In the genomic region with DNA sequence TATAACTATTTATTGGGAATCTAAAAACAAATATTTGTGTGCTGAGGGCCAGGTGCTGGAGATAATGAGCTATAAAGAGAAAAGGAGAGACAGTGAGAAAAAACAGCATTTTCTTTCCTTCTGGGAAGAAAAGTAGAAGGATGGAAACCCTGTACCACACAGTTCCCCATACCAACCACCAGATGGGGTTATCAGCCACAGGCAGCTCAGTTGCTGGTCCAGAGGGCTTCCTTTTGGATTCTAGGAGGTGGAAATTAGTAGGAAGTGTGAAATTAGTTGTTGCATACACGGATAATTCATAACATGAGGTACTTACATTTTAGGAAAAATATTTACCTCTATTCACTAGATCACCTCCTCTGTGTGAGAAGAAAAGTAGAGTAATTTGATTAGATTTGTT, we compare ENCODE assay signal across 9 cellular contexts.
DNase-seq lines count a peak whose midpoint lies in the region; ATAC-seq and TF ChIP-seq lines count a peak whose summit lies in the region.
"Had no signal": no experiment of that assay in that cellular context is flagged by ENCODE, and none has a peak within 500 bp of the region (broad histone marks: within the 10 kb centered on the region; RNA-seq: fewer than 3 reads in every experiment).

No MANE protein-coding gene starts in this region.

- H3K27me3 ChIP-seq in dorsolateral prefrontal cortex = no peaks in the 10 kb centered on the region

- H3K4me3 ChIP-seq in dorsolateral prefrontal cortex (no peak overlapping the region), retinal pigment epithelial cell (ENCODE audit: low read length) (no peak overlapping the region)

- peak in 33 of 56 donors; percentile 9 to 45 (median 25) for TF ChIP-seq CTCF in dorsolateral prefrontal cortex (IDR thresholded peaks at IDR 0.05 in 54 of 56, conservative IDR thresholded peaks at IDR 0.05 in 2 of 56; ENCODE audit: low read depth in 1 of 56, partially characterized antibody in 56 of 56)
- TF ChIP-seq CTCF in retinal pigment epithelial cell (conservative IDR thresholded peaks at IDR 0.05; ENCODE audit: low read depth, low read length) = peak; percentile 69

- DNase-seq in activated CD4-positive, alpha-beta T cell treated with anti-CD3 and anti-CD28 coated beads for 48 hours = peak; percentile 20
- no peak for DNase-seq in activated CD4-positive, alpha-beta T cell treated with anti-CD3 and anti-CD28 coated beads for 1 hour
- peak; percentile 5 for DNase-seq in NCI-H2171 (lab: John Stamatoyannopoulos, UW)
- no peak for DNase-seq in dorsolateral prefrontal cortex
- no peak for DNase-seq in retinal pigment epithelial cell (ENCODE audit: low read depth)
- no peak for DNase-seq in GF-D8 (lab: John Stamatoyannopoulos, UW)
- DNase-seq in cardiac septum (ENCODE audit: low spot score) = no peak
- DNase-seq: stimulated activated naive CD4-positive, alpha-beta T cell had no signal

- intact Hi-C loops in dorsolateral prefrontal cortex (cut with DNase I) = no loop called here
- intact Hi-C loops in cardiac septum (cut with DNase I) = no loop called here

- ATAC-seq in GM18511 (IDR thresholded peaks at IDR 0.05; ENCODE audit: unreplicated experiment) = no peak

- H3K27ac ChIP-seq in dorsolateral prefrontal cortex = no peak overlapping the region

Comparison
In these comparisons a context has a peak if more than half of its experiments do, and no peak if none do; other contexts are left out.
1. DNase-seq: peak in activated CD4-positive, alpha-beta T cell treated with anti-CD3 and anti-CD28 coated beads for 48 hours (single experiment) and NCI-H2171 (single experiment); none in activated CD4-positive, alpha-beta T cell treated with anti-CD3 and anti-CD28 coated beads for 1 hour (single experiment), dorsolateral prefrontal cortex (0 of 10), retinal pigment epithelial cell (single experiment), GF-D8 (single experiment) and cardiac septum (single experiment).